In genomic region chr18:41948544-41949110, GRCh38 we compare ENCODE assay signal across 1 cellular context.
TF ChIP-seq lines count a peak whose summit lies in the region.

No MANE protein-coding gene starts in this region.

TF ChIP-seq in H1, 55 proteins besides CTCF, POLR2A, EP300 and RAD21:
- TF ChIP-seq YY1 (IDR thresholded peaks at IDR 0.05; ENCODE audit: low read depth, low read length) (no peak), ZNF274 (IDR thresholded peaks at IDR 0.05; ENCODE audit: borderline replicate concordance, extremely low read depth, low read length) (no peak)
- TF ChIP-seq, protein P1, sequence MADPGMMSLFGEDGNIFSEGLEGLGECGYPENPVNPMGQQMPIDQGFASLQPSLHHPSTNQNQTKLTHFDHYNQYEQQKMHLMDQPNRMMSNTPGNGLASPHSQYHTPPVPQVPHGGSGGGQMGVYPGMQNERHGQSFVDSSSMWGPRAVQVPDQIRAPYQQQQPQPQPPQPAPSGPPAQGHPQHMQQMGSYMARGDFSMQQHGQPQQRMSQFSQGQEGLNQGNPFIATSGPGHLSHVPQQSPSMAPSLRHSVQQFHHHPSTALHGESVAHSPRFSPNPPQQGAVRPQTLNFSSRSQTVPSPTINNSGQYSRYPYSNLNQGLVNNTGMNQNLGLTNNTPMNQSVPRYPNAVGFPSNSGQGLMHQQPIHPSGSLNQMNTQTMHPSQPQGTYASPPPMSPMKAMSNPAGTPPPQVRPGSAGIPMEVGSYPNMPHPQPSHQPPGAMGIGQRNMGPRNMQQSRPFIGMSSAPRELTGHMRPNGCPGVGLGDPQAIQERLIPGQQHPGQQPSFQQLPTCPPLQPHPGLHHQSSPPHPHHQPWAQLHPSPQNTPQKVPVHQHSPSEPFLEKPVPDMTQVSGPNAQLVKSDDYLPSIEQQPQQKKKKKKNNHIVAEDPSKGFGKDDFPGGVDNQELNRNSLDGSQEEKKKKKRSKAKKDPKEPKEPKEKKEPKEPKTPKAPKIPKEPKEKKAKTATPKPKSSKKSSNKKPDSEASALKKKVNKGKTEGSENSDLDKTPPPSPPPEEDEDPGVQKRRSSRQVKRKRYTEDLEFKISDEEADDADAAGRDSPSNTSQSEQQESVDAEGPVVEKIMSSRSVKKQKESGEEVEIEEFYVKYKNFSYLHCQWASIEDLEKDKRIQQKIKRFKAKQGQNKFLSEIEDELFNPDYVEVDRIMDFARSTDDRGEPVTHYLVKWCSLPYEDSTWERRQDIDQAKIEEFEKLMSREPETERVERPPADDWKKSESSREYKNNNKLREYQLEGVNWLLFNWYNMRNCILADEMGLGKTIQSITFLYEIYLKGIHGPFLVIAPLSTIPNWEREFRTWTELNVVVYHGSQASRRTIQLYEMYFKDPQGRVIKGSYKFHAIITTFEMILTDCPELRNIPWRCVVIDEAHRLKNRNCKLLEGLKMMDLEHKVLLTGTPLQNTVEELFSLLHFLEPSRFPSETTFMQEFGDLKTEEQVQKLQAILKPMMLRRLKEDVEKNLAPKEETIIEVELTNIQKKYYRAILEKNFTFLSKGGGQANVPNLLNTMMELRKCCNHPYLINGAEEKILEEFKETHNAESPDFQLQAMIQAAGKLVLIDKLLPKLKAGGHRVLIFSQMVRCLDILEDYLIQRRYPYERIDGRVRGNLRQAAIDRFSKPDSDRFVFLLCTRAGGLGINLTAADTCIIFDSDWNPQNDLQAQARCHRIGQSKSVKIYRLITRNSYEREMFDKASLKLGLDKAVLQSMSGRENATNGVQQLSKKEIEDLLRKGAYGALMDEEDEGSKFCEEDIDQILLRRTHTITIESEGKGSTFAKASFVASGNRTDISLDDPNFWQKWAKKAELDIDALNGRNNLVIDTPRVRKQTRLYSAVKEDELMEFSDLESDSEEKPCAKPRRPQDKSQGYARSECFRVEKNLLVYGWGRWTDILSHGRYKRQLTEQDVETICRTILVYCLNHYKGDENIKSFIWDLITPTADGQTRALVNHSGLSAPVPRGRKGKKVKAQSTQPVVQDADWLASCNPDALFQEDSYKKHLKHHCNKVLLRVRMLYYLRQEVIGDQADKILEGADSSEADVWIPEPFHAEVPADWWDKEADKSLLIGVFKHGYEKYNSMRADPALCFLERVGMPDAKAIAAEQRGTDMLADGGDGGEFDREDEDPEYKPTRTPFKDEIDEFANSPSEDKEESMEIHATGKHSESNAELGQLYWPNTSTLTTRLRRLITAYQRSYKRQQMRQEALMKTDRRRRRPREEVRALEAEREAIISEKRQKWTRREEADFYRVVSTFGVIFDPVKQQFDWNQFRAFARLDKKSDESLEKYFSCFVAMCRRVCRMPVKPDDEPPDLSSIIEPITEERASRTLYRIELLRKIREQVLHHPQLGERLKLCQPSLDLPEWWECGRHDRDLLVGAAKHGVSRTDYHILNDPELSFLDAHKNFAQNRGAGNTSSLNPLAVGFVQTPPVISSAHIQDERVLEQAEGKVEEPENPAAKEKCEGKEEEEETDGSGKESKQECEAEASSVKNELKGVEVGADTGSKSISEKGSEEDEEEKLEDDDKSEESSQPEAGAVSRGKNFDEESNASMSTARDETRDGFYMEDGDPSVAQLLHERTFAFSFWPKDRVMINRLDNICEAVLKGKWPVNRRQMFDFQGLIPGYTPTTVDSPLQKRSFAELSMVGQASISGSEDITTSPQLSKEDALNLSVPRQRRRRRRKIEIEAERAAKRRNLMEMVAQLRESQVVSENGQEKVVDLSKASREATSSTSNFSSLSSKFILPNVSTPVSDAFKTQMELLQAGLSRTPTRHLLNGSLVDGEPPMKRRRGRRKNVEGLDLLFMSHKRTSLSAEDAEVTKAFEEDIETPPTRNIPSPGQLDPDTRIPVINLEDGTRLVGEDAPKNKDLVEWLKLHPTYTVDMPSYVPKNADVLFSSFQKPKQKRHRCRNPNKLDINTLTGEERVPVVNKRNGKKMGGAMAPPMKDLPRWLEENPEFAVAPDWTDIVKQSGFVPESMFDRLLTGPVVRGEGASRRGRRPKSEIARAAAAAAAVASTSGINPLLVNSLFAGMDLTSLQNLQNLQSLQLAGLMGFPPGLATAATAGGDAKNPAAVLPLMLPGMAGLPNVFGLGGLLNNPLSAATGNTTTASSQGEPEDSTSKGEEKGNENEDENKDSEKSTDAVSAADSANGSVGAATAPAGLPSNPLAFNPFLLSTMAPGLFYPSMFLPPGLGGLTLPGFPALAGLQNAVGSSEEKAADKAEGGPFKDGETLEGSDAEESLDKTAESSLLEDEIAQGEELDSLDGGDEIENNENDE (IDR thresholded peaks at IDR 0.05; ENCODE audit: insufficient replicate concordance, low read length), result no peak
